In the genomic region with DNA sequence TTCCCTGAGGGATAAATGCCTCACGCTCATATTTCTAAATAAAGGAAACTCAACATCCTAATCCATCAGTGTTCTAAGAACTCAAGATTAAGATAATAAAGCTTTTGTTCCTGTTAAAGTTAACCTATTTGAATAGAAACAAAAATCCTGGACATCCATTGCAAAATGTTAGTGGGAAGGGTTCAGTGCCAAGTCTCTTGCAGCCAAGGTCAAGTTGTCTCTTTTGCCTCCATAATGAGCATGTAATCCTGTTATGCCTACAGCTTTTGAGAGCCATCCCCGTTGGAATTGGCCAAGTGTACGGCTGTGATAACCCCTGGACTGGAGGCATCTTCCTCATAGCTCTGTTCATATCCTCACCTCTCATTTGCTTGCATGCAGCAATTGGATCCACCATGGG, we compare ENCODE assay signal across 22 cellular contexts. TPM values are rescaled to one million over a fixed set of nuclear protein-coding genes. Genes with fewer than 3 reads are reported as not detected.
DNase-seq lines count a peak whose midpoint lies in the region; ATAC-seq, FAIRE-seq and TF ChIP-seq lines count a peak whose summit lies in the region.
"Had no signal": no experiment of that assay in that cellular context is flagged by ENCODE, and none has a peak within 500 bp of the region (broad histone marks: within the 10 kb centered on the region; RNA-seq: fewer than 3 reads in every experiment).

No MANE protein-coding gene starts in this region.

- H2AK9ac ChIP-seq in IMR-90 (replicated peaks; ENCODE audit: low read depth, low read length, poor library complexity) = no peak overlapping the region

- no peak overlapping the region for H3K4me2 ChIP-seq in IMR-90 (ENCODE audit: low read depth, low read length)
- no peak overlapping the region for H3K4me2 ChIP-seq in trophoblast cell (ENCODE audit: low read length)
- H3K4me2 ChIP-seq: BLaER1, GM23338 had no signal

- H3K4ac ChIP-seq in IMR-90 (ENCODE audit: low read depth, low read length) = no peak overlapping the region
- H3K4ac ChIP-seq in trophoblast cell (ENCODE audit: low read depth, low read length) = no peak overlapping the region

- no peak overlapping the region for H2BK20ac ChIP-seq in IMR-90 (ENCODE audit: low read depth, low read length)

- no peak overlapping the region for H4K91ac ChIP-seq in IMR-90 (ENCODE audit: insufficient read depth, low read depth, low read length)
- H4K91ac ChIP-seq in trophoblast cell (ENCODE audit: low read depth, low read length) = no peak overlapping the region

- no peak overlapping the region for H2AFZ ChIP-seq in IMR-90 (replicated peaks; ENCODE audit: low read length, poor library complexity)
- no peak overlapping the region for H2AFZ ChIP-seq in trophoblast cell (ENCODE audit: insufficient read depth, low read length, poor library complexity)
- H2AFZ ChIP-seq: GM23338 had no signal

- peak; percentile 42 for DNase-seq in NCI-H82 (lab: John Stamatoyannopoulos, UW)
- DNase-seq in NCI-H82 treated with DMSO at 0.1 percent for 48 hours (lab: John Stamatoyannopoulos, UW; ENCODE audit: unreplicated experiment) = no peak
- DNase-seq in IMR-90 = no peak
- no peak for DNase-seq in bronchial epithelial cell (ENCODE audit: low read depth)
- no peak for DNase-seq in SIG-M5 (lab: John Stamatoyannopoulos, UW)
- DNase-seq in trophoblast cell = no peak
- DNase-seq in stimulated activated CD4-positive, alpha-beta T cell treated with anti-CD3 and anti-CD28 coated beads, Interleukin-4, amount 100 ng/mL, for 4 hours = no peak
- DNase-seq: Caco-2; CD4-positive, CD25-positive, alpha-beta regulatory T cell; CD8-positive, alpha-beta T cell; DMS153; EL; GDM1; H9 had no signal

- no peak for TF ChIP-seq RAD21 in IMR-90 (IDR thresholded peaks at IDR 0.05; ENCODE audit: low read length)

- no TSS peak for BruUV-seq in IMR-90 (replicated peaks; lab: Mats Ljungman, UMichigan)

- no peak overlapping the region for H3K18ac ChIP-seq in IMR-90 (ENCODE audit: low read depth, low read length)
- H3K18ac ChIP-seq in trophoblast cell (ENCODE audit: low read length) = no peak overlapping the region

- CTCF ChIA-PET in IMR-90 (lab: Yijun Ruan, JAX) = no interaction called here

- no peak overlapping the region for H3K23ac ChIP-seq in IMR-90 (ENCODE audit: low read depth, low read length)
- H3K23ac ChIP-seq in trophoblast cell (ENCODE audit: low read length) = no peak overlapping the region

- WGBS in IMR-90 (ENCODE audit: extremely low coverage in 2 of 2, insufficient read length in 1 of 2), 2 experiments = 83% methylated on average over 1 of the region's 3 CpGs; no CpG with 5 or more reads in 1 of the 2 experiments
- WGBS in trophoblast cell (ENCODE audit: extremely low coverage, insufficient coverage, insufficient read length) = no CpG with 5 or more reads among the region's 3 CpGs

- H3K79me2 ChIP-seq in trophoblast cell (ENCODE audit: control insufficient read depth, insufficient read depth, low read length, poor library complexity) = no peaks in the 10 kb centered on the region

- H3K27me3 ChIP-seq in IMR-90 (ENCODE audit: control insufficient read depth, insufficient read depth, low read length) (peaks cover 1% of the 10 kb centered on the region; the same call in 1 of the 2 replicates), bronchial epithelial cell (ENCODE audit: control insufficient read depth, insufficient read depth, low read length) (peaks cover 2% of the 10 kb centered on the region), trophoblast cell (ENCODE audit: insufficient read depth, low read length) (no peaks in the 10 kb centered on the region)
- H3K27me3 ChIP-seq: BLaER1 had no signal

- H4K5ac ChIP-seq in IMR-90 (ENCODE audit: low read depth, low read length) = no peak overlapping the region

- intact Hi-C loops in IMR-90 (cut with micrococcal nuclease) = no loop called here

- H2BK12ac ChIP-seq in trophoblast cell (ENCODE audit: low read length) = no peak overlapping the region

- no peak overlapping the region for H4K12ac ChIP-seq in trophoblast cell (ENCODE audit: low read depth, low read length)

- H2AK5ac ChIP-seq in IMR-90 (ENCODE audit: low read depth, low read length) (peak overlapping the region; percentile 8; the same call in 1 of the 2 replicates), trophoblast cell (ENCODE audit: low read length) (no peak overlapping the region)

- H3K4me1 ChIP-seq in IMR-90 (ENCODE audit: control insufficient read depth, insufficient read depth, low read length) (peaks cover 10% of the 10 kb centered on the region), trophoblast cell (ENCODE audit: control insufficient read depth in 1 of 2, insufficient read depth in 2 of 2, low read length in 2 of 2) (peaks cover 2% of the 10 kb centered on the region in 2 experiments)
- H3K4me1 ChIP-seq: Caco-2 had no signal

- TF ChIP-seq POLR2A in IMR-90 (IDR thresholded peaks at IDR 0.05; ENCODE audit: low read depth, low read length) = no peak

- peaks cover 4% of the 10 kb centered on the region for H3K9me1 ChIP-seq in IMR-90 (ENCODE audit: insufficient read depth, low read length)

- H3K79me1 ChIP-seq in IMR-90 (ENCODE audit: low read depth in 1 of 2, low read length in 2 of 2) = no peaks in the 10 kb centered on the region
- H3K79me1 ChIP-seq in trophoblast cell (ENCODE audit: low read length) = no peaks in the 10 kb centered on the region

- H3K27ac ChIP-seq in IMR-90 (ENCODE audit: insufficient read depth, low read length) (no peak overlapping the region), trophoblast cell (ENCODE audit: low read depth, low read length) (no peak overlapping the region)
- H3K27ac ChIP-seq: 22Rv1, BLaER1, C4-2B had no signal

- H2BK15ac ChIP-seq in IMR-90 (ENCODE audit: low read depth, low read length) = no peak overlapping the region

- H3K14ac ChIP-seq in IMR-90 (replicated peaks; ENCODE audit: low read depth, low read length) (no peak overlapping the region), trophoblast cell (ENCODE audit: low read length) (no peak overlapping the region)

- TF ChIP-seq CTCF in IMR-90 (conservative IDR thresholded peaks at IDR 0.05; ENCODE audit: low read depth, low read length) (no peak), bronchial epithelial cell (IDR thresholded peaks at IDR 0.05; ENCODE audit: insufficient read depth, low read length, severe bottlenecking) (no peak)

- H3K36me3 ChIP-seq in IMR-90 (ENCODE audit: control insufficient read depth, insufficient read depth, low read length) (no peaks in the 10 kb centered on the region), bronchial epithelial cell (ENCODE audit: control insufficient read depth, insufficient read depth, low read length) (no peaks in the 10 kb centered on the region), trophoblast cell (ENCODE audit: control insufficient read depth in 1 of 2, insufficient read depth in 2 of 2, low read length in 2 of 2) (no peaks in the 10 kb centered on the region)
- H3K36me3 ChIP-seq: BLaER1 had no signal

- H3K9me3 ChIP-seq in IMR-90 (ENCODE audit: control insufficient read depth, insufficient read depth, low read length) (no peaks in the 10 kb centered on the region), trophoblast cell (ENCODE audit: insufficient read depth, low read depth, low read length) (no peaks in the 10 kb centered on the region)
- H3K9me3 ChIP-seq: BLaER1, Caco-2 had no signal

- dilution Hi-C loops in IMR-90 (cut with HindIII; ENCODE audit: low sequenced_read_pairs, unreplicated experiment) = no loop called here

- no peak overlapping the region for H3K56ac ChIP-seq in IMR-90 (ENCODE audit: extremely low read depth, insufficient read depth, low read length)

- ATAC-seq in IMR-90 (ENCODE audit: low read depth) = no peak
- ATAC-seq: CD8-positive, alpha-beta T cell; GM12878; GM23338; HCT116 had no signal

- POLR2A ChIA-PET in IMR-90 (lab: Charles Lee; ENCODE audit: unreplicated experiment) = no interaction called here

- in situ Hi-C loops in IMR-90 (cut with MboI; ENCODE audit: low sequenced_read_pairs) = loop anchor here (25.0 kb wide), 1 partner anchor 990 kb away; a partner anchor contains a TSS

- no peaks in the 10 kb centered on the region for H4K20me1 ChIP-seq in IMR-90 (ENCODE audit: insufficient read depth, low read length)
- H4K20me1 ChIP-seq: BLaER1 had no signal

- no peak overlapping the region for H4K8ac ChIP-seq in IMR-90 (ENCODE audit: low read depth in 2 of 2, low read length in 2 of 2)
- H4K8ac ChIP-seq in trophoblast cell (ENCODE audit: low read depth, low read length) = no peak overlapping the region

- no peak overlapping the region for H3K9ac ChIP-seq in IMR-90 (ENCODE audit: low read depth, low read length)
- no peak overlapping the region for H3K9ac ChIP-seq in trophoblast cell (ENCODE audit: low read length)
- H3K9ac ChIP-seq: BLaER1 had no signal

- H2BK5ac ChIP-seq in IMR-90 (ENCODE audit: low read depth, low read length, poor library complexity, severe bottlenecking) (no peak overlapping the region), trophoblast cell (ENCODE audit: low read depth, low read length, poor library complexity) (no peak overlapping the region)

- H2BK120ac ChIP-seq in IMR-90 (ENCODE audit: low read depth, low read length) (no peak overlapping the region), trophoblast cell (ENCODE audit: insufficient read depth, low read length, poor library complexity) (no peak overlapping the region)

- FAIRE-seq in bronchial epithelial cell (lab: Jason Lieb, UNC) = peak; percentile 52
- FAIRE-seq: A204.1, GM12878 had no signal

- H3K4me3 ChIP-seq in IMR-90 (ENCODE audit: insufficient read depth, low read depth, low read length) = no peak overlapping the region
- no peak overlapping the region for H3K4me3 ChIP-seq in bronchial epithelial cell (ENCODE audit: low read depth, low read length)
- no peak overlapping the region for H3K4me3 ChIP-seq in trophoblast cell (ENCODE audit: low read depth, low read length)
- H3K4me3 ChIP-seq: BLaER1, GM12878, GM23338 had no signal

TF ChIP-seq in IMR-90, 13 proteins besides CTCF, POLR2A, EP300 and RAD21 (continues in another document):
- no peak for TF ChIP-seq CEBPB (IDR thresholded peaks at IDR 0.05; ENCODE audit: low read depth, low read length)
- TF ChIP-seq RFX5 (IDR thresholded peaks at IDR 0.05; ENCODE audit: low read depth, low read length) = no peak

RNA-seq across cellular contexts. Expression of a gene that starts 51.3 kb away (rescaled TPM):
- total RNA-seq in IMR-90 (2012; rRNA removed) (21.7 and 31.9 TPM in 2 replicates), bronchial epithelial cell (not detected in 2 replicates)
- 18.3 and 20.5 TPM in 2 replicates for polyA plus RNA-seq in IMR-90 (2012; rRNA removed)
- polyA plus RNA-seq in IMR-90 (2012; cell fraction: cytosol; rRNA removed) = 24.8 and 32.4 TPM in 2 replicates
- polyA plus RNA-seq in IMR-90 (2012; cell fraction: nucleus; rRNA removed; ENCODE audit: low replicate concordance) = 45.7 and 80.2 TPM in 2 replicates
- polyA plus RNA-seq in trophoblast cell (2013) = not detected in 2 replicates
- total RNA-seq: Caco-2, H9 had no signal

RNA-seq across cellular contexts. Expression of a gene that starts 57.4 kb away (rescaled TPM):
- total RNA-seq in IMR-90 (2012; rRNA removed) = not detected in 2 replicates
- 0.03 TPM in 1 of 2 replicates, not detected in the other for polyA plus RNA-seq in IMR-90 (2012; rRNA removed)
- polyA plus RNA-seq in IMR-90 (2012; cell fraction: cytosol; rRNA removed) = not detected in 2 replicates
- polyA plus RNA-seq in IMR-90 (2012; cell fraction: nucleus; rRNA removed; ENCODE audit: low replicate concordance) = not detected in 2 replicates
- not detected in 2 replicates for total RNA-seq in bronchial epithelial cell
- 0.71 and 0.76 TPM in 2 replicates for polyA plus RNA-seq in trophoblast cell (2013)
- total RNA-seq: CD8-positive, alpha-beta T cell had no signal
- polyA plus RNA-seq: AG04450, GM23338 had no signal

Comparison
In these comparisons a context has a peak if more than half of its experiments do, and no peak if none do; other contexts are left out.
1. RNA of a gene that starts 51.3 kb away (total RNA-seq): 21.7 to 31.9 TPM in IMR-90; not detected in bronchial epithelial cell; every median in the first group is over 10 times any median in the second.